32 cellular contexts compared by ENCODE assay signal in the genomic region with DNA sequence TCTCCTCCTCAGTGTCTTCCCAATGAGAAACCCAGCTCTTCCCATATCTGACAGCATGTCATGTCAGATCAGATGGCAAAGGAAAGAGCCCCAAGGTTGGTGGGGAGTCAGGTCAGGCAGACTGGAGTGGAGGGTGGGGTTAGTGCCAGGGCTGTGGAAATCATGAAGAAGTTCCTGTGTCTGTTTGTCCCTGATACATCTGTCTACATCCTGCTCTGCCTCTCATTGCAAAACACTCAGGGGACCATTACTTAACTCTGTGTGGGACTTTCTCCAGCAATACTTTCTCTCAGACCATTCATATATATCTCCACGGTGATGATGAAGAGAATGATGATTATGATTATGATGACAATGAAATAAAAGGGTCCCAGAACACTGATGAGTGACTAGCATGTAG. TPM values are rescaled to one million over a fixed set of nuclear protein-coding genes. Genes with fewer than 3 reads are reported as not detected.
DNase-seq lines count a peak whose midpoint lies in the region; ATAC-seq and TF ChIP-seq lines count a peak whose summit lies in the region.
"Had no signal": no experiment of that assay in that cellular context is flagged by ENCODE, and none has a peak within 500 bp of the region (broad histone marks: within the 10 kb centered on the region; RNA-seq: fewer than 3 reads in every experiment).

No MANE protein-coding gene starts in this region.

- H3K36me3 ChIP-seq in PC-9 (ENCODE audit: low read depth): 0 out of 2 replicates have a peak, but pooled peaks cover 4% of the 10 kb centered on the region
- H3K36me3 ChIP-seq: esophagus muscularis mucosa, lower lobe of right lung, sigmoid colon, tibial nerve, WERI-Rb-1 had no signal

- intact Hi-C loops in PC-9 (cut with micrococcal nuclease; ENCODE audit: unreplicated experiment): no loop called here

- POLR2A ChIA-PET in PC-9 (lab: Charles Lee; ENCODE audit: unreplicated experiment): no interaction called here

- BruUV-seq in PC-9 (replicated peaks; lab: Mats Ljungman, UMichigan): no TSS peak

- H3K79me2 ChIP-seq in PC-9 (ENCODE audit: low read depth): no peaks in the 10 kb centered on the region

- CTCF ChIA-PET in PC-9 (lab: Charles Lee): interaction anchor here (0.6 to 1.2 kb wide), 2 partner anchors 11 to 22 kb away, joined by 4 to 5 read pairs; no protein-coding TSS in a partner anchor

- H4K20me1 ChIP-seq in PC-9 (ENCODE audit: insufficient read depth): no peaks in the 10 kb centered on the region

- no peaks in the 10 kb centered on the region for H3K9me2 ChIP-seq in PC-9 (ENCODE audit: insufficient read depth)

- H2AFZ ChIP-seq in PC-9: no peak overlapping the region

- peaks cover 10% of the 10 kb centered on the region; the same call in 1 of the 2 replicates for H3K27me3 ChIP-seq in PC-9 (ENCODE audit: insufficient read depth, low read depth)

- H3K9me3 ChIP-seq in PC-9 (ENCODE audit: insufficient read depth, low read depth): no peaks in the 10 kb centered on the region
- H3K9me3 ChIP-seq: esophagus muscularis mucosa, lower lobe of right lung, psoas muscle, sigmoid colon, tibial nerve had no signal

- DNase-seq in NOMO-1 treated with DMSO at 0.1 percent for 48 hours (lab: John Stamatoyannopoulos, UW; ENCODE audit: unreplicated experiment) (peak; percentile 38), NOMO-1 treated with dmso at 0.1 percent for 144 hours (lab: John Stamatoyannopoulos, UW; ENCODE audit: unreplicated experiment) (no peak), PC-9 (no peak), fibroblast of mammary gland (ENCODE audit: low read depth) (peak; percentile 33), A172 (ENCODE audit: low spot score) (no peak), substantia nigra (lab: John Stamatoyannopoulos, UW) (no peak)
- DNase-seq: activated CD4-positive, alpha-beta T cell treated with anti-CD3 and anti-CD28 coated beads for 4 hours; activated CD8-positive, alpha-beta T cell treated with anti-CD3 and anti-CD28 coated beads, Interleukin-2, amount 10 ng/mL, durations not matched to agents 7 days and 5 days; activated naive CD4-positive, alpha-beta T cell treated with anti-CD3 and anti-CD28 coated beads, Interleukin-2, amount 50 U/mL, for 16 hours; amniotic stem cell; CD8-positive, alpha-beta T cell; cerebellar nuclear complex; DMS 273 treated with DMSO at 0.1 percent for 48 hours; H7; lower lobe of right lung; naive thymus-derived CD4-positive, alpha-beta T cell; NCI-H1092 treated with DMSO at 0.1 percent for 48 hours; NCI-H1694 treated with DMSO at 0.1 percent for 48 hours; NCI-H2171; NCI-H82; occipital lobe; psoas muscle; sigmoid colon; stimulated activated CD4-positive, alpha-beta T cell treated with anti-CD3 and anti-CD28 coated beads, Interleukin-4, amount 100 ng/mL, for 1 hour; WERI-Rb-1 had no signal

- H3K4me3 ChIP-seq in PC-9 (no peak overlapping the region), fibroblast of mammary gland (ENCODE audit: control insufficient read depth, low read depth, low read length) (no peak overlapping the region)
- H3K4me3 ChIP-seq: esophagus muscularis mucosa, lower lobe of right lung, psoas muscle, sigmoid colon, tibial nerve had no signal

- no peak for ATAC-seq in HG03196 (IDR thresholded peaks at IDR 0.05; ENCODE audit: unreplicated experiment)
- no peak for ATAC-seq in HG03460 (IDR thresholded peaks at IDR 0.05; ENCODE audit: unreplicated experiment)
- ATAC-seq: activated CD8-positive, alpha-beta T cell treated with anti-CD3 and anti-CD28 coated beads, Interleukin-2, amount 10 ng/mL, durations not matched to agents 7 days and 5 days; activated T-helper 17 cell treated with anti-CD3 and anti-CD28 coated beads, Interleukin-2, amount 50 U/mL, for 72 hours; CD8-positive, alpha-beta T cell; lower lobe of right lung; naive thymus-derived CD4-positive, alpha-beta T cell; psoas muscle had no signal

- H3K27ac ChIP-seq in PC-9 (peak overlapping the region; percentile 69; the same call in 1 of the 2 replicates), substantia nigra (ENCODE audit: low read depth, low read length, poor library complexity, severe bottlenecking) (no peak overlapping the region)
- H3K27ac ChIP-seq: 22Rv1, esophagus muscularis mucosa, lower lobe of right lung, psoas muscle, sigmoid colon, tibial nerve, WERI-Rb-1 had no signal

- H3K4me2 ChIP-seq in PC-9: peak overlapping the region; percentile 65

- TF ChIP-seq CTCF in PC-9 (conservative IDR thresholded peaks at IDR 0.05) (no peak), fibroblast of mammary gland (conservative IDR thresholded peaks at IDR 0.05; ENCODE audit: control insufficient read depth, insufficient read depth, low read depth, low read length) (no peak)

- H3F3A ChIP-seq in PC-9 (ENCODE audit: insufficient read depth, low read depth): peaks cover 8% of the 10 kb centered on the region; the same call in 1 of the 2 replicates

- peaks cover 36% of the 10 kb centered on the region for H3K4me1 ChIP-seq in PC-9 (replicated peaks; ENCODE audit: insufficient read depth)

RNA-seq across cellular contexts. Expression of gene PRRT4, which starts 3.3 kb away (rescaled TPM):
- 0.26 and 0.70 TPM in 2 replicates for total RNA-seq in PC-9 (2021)
- 0.10 and 1.6 TPM in 2 replicates for total RNA-seq in A172 (2014; rRNA removed; shearing (Covaris generic))
- total RNA-seq: dermis microvascular lymphatic vessel endothelial cell had no signal

RNA-seq across cellular contexts. Expression of gene RBM28, which starts 14.5 kb away (rescaled TPM):
- total RNA-seq in PC-9 (2021): 59.6 and 61.1 TPM in 2 replicates
- total RNA-seq in A172 (2014; rRNA removed; shearing (Covaris generic)): 15.8 and 19.3 TPM in 2 replicates

RNA-seq across cellular contexts. Expression of gene IMPDH1, which starts 51.5 kb away (rescaled TPM):
- 119 and 123 TPM in 2 replicates for total RNA-seq in PC-9 (2021)
- 77.8 and 78.1 TPM in 2 replicates for total RNA-seq in A172 (2014; rRNA removed; shearing (Covaris generic))

Comparison
In these comparisons a context has a peak if more than half of its experiments do, and no peak if none do; other contexts are left out.
1. DNase-seq: peak in NOMO-1 treated with DMSO at 0.1 percent for 48 hours (single experiment) and fibroblast of mammary gland (single experiment); none in NOMO-1 treated with dmso at 0.1 percent for 144 hours (single experiment), PC-9 (0 of 2), A172 (single experiment) and substantia nigra (0 of 49).